ENCODE assay signal across 1 cellular context in genomic region chr1:179104851-179105250, GRCh38.
TF ChIP-seq lines count a peak whose summit lies in the region.

No MANE protein-coding gene starts in this region.

TF ChIP-seq in HepG2, 621 proteins besides CTCF, POLR2A, EP300 and RAD21 (continued from another document and continues in another):
- TF ChIP-seq ZNF788 (CRISPR knock-in tag; IDR thresholded peaks at IDR 0.05; ENCODE audit: borderline replicate concordance), result peak; percentile 77; the same call in 1 of the 2 replicates
- 0 out of 2 replicates have a peak, but pooled peaks have one; percentile 44 for TF ChIP-seq HNRNPUL1 (IDR thresholded peaks at IDR 0.05; ENCODE audit: low read depth, low read length)
- TF ChIP-seq ERF (CRISPR knock-in tag; IDR thresholded peaks at IDR 0.05), result peak; percentile 79; the same call in 1 of the 2 replicates
- no peak; the same call in 1 of the 2 replicates for TF ChIP-seq TBX3 (IDR thresholded peaks at IDR 0.05; ENCODE audit: borderline replicate concordance)
- TF ChIP-seq JDP2 (CRISPR knock-in tag; IDR thresholded peaks at IDR 0.05; ENCODE audit: borderline replicate concordance), result no peak
- TF ChIP-seq SOX13 (IDR thresholded peaks at IDR 0.05), result peak; percentile 25
- TF ChIP-seq SOX13 (CRISPR knock-in tag; conservative IDR thresholded peaks at IDR 0.05 in 1 of 2, IDR thresholded peaks at IDR 0.05 in 1 of 2), result peak in 1 of 2 experiments; percentile 89; a peak in 2 of 4 replicates
- peak; percentile 95 for TF ChIP-seq HMG20A (CRISPR knock-in tag; IDR thresholded peaks at IDR 0.05; ENCODE audit: borderline replicate concordance)
- TF ChIP-seq PRPF4 (IDR thresholded peaks at IDR 0.05; ENCODE audit: low read depth, low read length, poor library complexity, severe bottlenecking), result no peak
- TF ChIP-seq PAWR (CRISPR knock-in tag; IDR thresholded peaks at IDR 0.05; ENCODE audit: borderline replicate concordance), result no peak
- no peak for TF ChIP-seq ZNF318 (CRISPR knock-in tag; IDR thresholded peaks at IDR 0.05)
- TF ChIP-seq MNT (IDR thresholded peaks at IDR 0.05), result peak; percentile 12; the same call in 1 of the 2 replicates
- TF ChIP-seq PRDM4 (CRISPR knock-in tag; IDR thresholded peaks at IDR 0.05; ENCODE audit: borderline replicate concordance), result no peak
- TF ChIP-seq FOSL2 (CRISPR knock-in tag; IDR thresholded peaks at IDR 0.05), result peak; percentile 55
- no peak for TF ChIP-seq SP140L (CRISPR knock-in tag; IDR thresholded peaks at IDR 0.05; ENCODE audit: borderline replicate concordance)
- TF ChIP-seq FOXM1 (CRISPR knock-in tag; IDR thresholded peaks at IDR 0.05), result no peak
- TF ChIP-seq, protein P1, sequence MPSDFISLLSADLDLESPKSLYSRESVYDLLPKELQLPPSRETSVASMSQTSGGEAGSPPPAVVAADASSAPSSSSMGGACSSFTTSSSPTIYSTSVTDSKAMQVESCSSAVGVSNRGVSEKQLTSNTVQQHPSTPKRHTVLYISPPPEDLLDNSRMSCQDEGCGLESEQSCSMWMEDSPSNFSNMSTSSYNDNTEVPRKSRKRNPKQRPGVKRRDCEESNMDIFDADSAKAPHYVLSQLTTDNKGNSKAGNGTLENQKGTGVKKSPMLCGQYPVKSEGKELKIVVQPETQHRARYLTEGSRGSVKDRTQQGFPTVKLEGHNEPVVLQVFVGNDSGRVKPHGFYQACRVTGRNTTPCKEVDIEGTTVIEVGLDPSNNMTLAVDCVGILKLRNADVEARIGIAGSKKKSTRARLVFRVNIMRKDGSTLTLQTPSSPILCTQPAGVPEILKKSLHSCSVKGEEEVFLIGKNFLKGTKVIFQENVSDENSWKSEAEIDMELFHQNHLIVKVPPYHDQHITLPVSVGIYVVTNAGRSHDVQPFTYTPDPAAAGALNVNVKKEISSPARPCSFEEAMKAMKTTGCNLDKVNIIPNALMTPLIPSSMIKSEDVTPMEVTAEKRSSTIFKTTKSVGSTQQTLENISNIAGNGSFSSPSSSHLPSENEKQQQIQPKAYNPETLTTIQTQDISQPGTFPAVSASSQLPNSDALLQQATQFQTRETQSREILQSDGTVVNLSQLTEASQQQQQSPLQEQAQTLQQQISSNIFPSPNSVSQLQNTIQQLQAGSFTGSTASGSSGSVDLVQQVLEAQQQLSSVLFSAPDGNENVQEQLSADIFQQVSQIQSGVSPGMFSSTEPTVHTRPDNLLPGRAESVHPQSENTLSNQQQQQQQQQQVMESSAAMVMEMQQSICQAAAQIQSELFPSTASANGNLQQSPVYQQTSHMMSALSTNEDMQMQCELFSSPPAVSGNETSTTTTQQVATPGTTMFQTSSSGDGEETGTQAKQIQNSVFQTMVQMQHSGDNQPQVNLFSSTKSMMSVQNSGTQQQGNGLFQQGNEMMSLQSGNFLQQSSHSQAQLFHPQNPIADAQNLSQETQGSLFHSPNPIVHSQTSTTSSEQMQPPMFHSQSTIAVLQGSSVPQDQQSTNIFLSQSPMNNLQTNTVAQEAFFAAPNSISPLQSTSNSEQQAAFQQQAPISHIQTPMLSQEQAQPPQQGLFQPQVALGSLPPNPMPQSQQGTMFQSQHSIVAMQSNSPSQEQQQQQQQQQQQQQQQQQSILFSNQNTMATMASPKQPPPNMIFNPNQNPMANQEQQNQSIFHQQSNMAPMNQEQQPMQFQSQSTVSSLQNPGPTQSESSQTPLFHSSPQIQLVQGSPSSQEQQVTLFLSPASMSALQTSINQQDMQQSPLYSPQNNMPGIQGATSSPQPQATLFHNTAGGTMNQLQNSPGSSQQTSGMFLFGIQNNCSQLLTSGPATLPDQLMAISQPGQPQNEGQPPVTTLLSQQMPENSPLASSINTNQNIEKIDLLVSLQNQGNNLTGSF (CRISPR knock-in tag; IDR thresholded peaks at IDR 0.05), result no peak
- 0 out of 2 replicates have a peak, but pooled peaks have one; percentile 51 for TF ChIP-seq ZBTB39 (CRISPR knock-in tag; IDR thresholded peaks at IDR 0.05)
- peak; percentile 67; the same call in 1 of the 2 replicates for TF ChIP-seq ZMYM2 (CRISPR knock-in tag; IDR thresholded peaks at IDR 0.05)
- no peak for TF ChIP-seq ZNF543 (CRISPR knock-in tag; IDR thresholded peaks at IDR 0.05)
- TF ChIP-seq KDM6A (CRISPR knock-in tag; IDR thresholded peaks at IDR 0.05; ENCODE audit: low read depth), result peak; percentile 94
- TF ChIP-seq ZNF335 (CRISPR knock-in tag; IDR thresholded peaks at IDR 0.05), result 0 out of 2 replicates have a peak, but pooled peaks have one; percentile 7
- no peak for TF ChIP-seq ZNF143 (CRISPR knock-in tag; IDR thresholded peaks at IDR 0.05)
- TF ChIP-seq JUNB (CRISPR knock-in tag; IDR thresholded peaks at IDR 0.05; ENCODE audit: borderline replicate concordance), result no peak
- TF ChIP-seq ZFP82 (CRISPR knock-in tag; IDR thresholded peaks at IDR 0.05; ENCODE audit: borderline replicate concordance), result peak; percentile 84; the same call in 1 of the 2 replicates
- TF ChIP-seq HCFC1 (IDR thresholded peaks at IDR 0.05; ENCODE audit: low read depth, low read length), result no peak
- TF ChIP-seq ZNF619 (CRISPR knock-in tag; IDR thresholded peaks at IDR 0.05), result no peak
- peak; percentile 83 for TF ChIP-seq PATZ1 (CRISPR knock-in tag; IDR thresholded peaks at IDR 0.05)
- no peak for TF ChIP-seq ZBTB1 (CRISPR knock-in tag; IDR thresholded peaks at IDR 0.05; ENCODE audit: borderline replicate concordance)
- TF ChIP-seq NFKB2 (CRISPR knock-in tag; IDR thresholded peaks at IDR 0.05; ENCODE audit: borderline replicate concordance), result no peak
- TF ChIP-seq MTA3 (CRISPR knock-in tag; IDR thresholded peaks at IDR 0.05), result no peak
- TF ChIP-seq, protein P2, sequence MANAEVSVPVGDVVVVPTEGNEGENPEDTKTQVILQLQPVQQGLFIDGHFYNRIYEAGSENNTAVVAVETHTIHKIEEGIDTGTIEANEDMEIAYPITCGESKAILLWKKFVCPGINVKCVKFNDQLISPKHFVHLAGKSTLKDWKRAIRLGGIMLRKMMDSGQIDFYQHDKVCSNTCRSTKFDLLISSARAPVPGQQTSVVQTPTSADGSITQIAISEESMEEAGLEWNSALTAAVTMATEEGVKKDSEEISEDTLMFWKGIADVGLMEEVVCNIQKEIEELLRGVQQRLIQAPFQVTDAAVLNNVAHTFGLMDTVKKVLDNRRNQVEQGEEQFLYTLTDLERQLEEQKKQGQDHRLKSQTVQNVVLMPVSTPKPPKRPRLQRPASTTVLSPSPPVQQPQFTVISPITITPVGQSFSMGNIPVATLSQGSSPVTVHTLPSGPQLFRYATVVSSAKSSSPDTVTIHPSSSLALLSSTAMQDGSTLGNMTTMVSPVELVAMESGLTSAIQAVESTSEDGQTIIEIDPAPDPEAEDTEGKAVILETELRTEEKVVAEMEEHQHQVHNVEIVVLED (CRISPR knock-in tag; IDR thresholded peaks at IDR 0.05; ENCODE audit: borderline replicate concordance), result 0 out of 2 replicates have a peak, but pooled peaks have one; percentile 18
- no peak for TF ChIP-seq SIN3B (IDR thresholded peaks at IDR 0.05; ENCODE audit: low read length)
- TF ChIP-seq KAT7 (CRISPR knock-in tag; IDR thresholded peaks at IDR 0.05; ENCODE audit: borderline replicate concordance), result no peak
